Comparison of ENCODE assay signal across 8 cellular contexts in the genomic region with DNA sequence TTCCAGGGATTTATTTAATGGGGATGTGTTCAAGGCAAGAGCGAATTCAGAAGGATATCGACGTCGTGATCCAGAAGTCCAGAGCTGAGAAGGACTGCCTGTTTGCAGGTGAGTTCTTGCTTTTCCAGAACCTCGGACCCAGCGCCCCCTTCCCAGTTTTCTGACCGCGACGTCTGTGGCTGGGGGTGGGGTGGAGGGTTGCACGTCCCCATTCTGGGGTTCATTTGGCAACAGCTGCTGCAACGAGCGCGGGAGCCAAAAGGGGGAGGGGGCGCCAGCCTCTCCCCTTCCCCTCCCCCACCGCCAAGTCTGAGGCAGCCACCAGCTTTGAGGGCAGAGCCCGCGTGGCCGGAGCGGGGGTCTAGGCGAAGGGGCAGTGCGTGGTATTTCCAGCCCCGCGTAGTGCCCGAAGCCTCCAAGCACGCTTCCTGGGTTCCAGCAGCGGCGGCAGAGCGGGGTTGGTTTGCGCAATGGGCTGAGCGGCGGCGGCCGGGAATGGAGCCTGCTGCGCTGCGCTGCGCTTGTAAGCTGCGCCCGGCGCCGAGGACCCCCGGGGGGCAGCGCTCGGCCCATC. TPM values are rescaled to one million over a fixed set of nuclear protein-coding genes. Genes with fewer than 3 reads are reported as not detected.
A peak's percentile ranks its signal among the peaks of the same experiment; 100 is the strongest.
DNase-seq lines count a peak whose midpoint lies in the region; ATAC-seq and TF ChIP-seq lines count a peak whose summit lies in the region.

No MANE protein-coding gene starts in this region.

- no peaks in the 10 kb centered on the region for H3K4me1 ChIP-seq in SJCRH30

- no peaks in the 10 kb centered on the region for H3K9me3 ChIP-seq in SJCRH30 (replicated peaks)

- H3K27ac ChIP-seq in SJCRH30: no peak overlapping the region

- TF ChIP-seq CTCF in cardiac fibroblast (IDR thresholded peaks at IDR 0.05; ENCODE audit: low read depth, low read length): no peak

- ATAC-seq in GM19463 (IDR thresholded peaks at IDR 0.05; ENCODE audit: unreplicated experiment) (peak; percentile 37), HG03521 (IDR thresholded peaks at IDR 0.05; ENCODE audit: unreplicated experiment) (peak; percentile 38)

- DNase-seq in D341Med (ENCODE audit: low spot score) (peak; percentile 55), SJCRH30 (peak; percentile 32 to 44), cardiac fibroblast (ENCODE audit: low read depth in 2 of 2) (peak; percentile 53 to 69), left kidney (ENCODE audit: low read depth, low spot score) (peak; percentile 86), SKM-1 treated with dmso at 0.1 percent for 144 hours (lab: John Stamatoyannopoulos, UW; ENCODE audit: unreplicated experiment) (no peak)
- DNase-seq in stimulated activated CD4-positive, alpha-beta T cell treated with anti-CD3 and anti-CD28 coated beads, TNF-alpha, amount 100 ng/mL, for 24 hours (ENCODE audit: low read depth in 3 of 3): peak in 2 of 3 experiments; percentile 14 to 32

- peaks cover 15% of the 10 kb centered on the region; the same call in 1 of the 2 replicates for H3K27me3 ChIP-seq in SJCRH30

- no peaks in the 10 kb centered on the region for H3K36me3 ChIP-seq in SJCRH30

- H3K4me3 ChIP-seq in SJCRH30 (peak overlapping the region; percentile 66), cardiac fibroblast (replicated peaks in 1 of 2; ENCODE audit: low read depth in 2 of 2, low read length in 2 of 2) (peak overlapping the region; percentile 88 to 92)

RNA-seq across cellular contexts. Expression of gene PARP8, which starts 0.7 kb away (rescaled TPM):
- total RNA-seq in SJCRH30 (2014; rRNA removed; shearing (Covaris generic)): 0.76 and 1.0 TPM in 2 replicates
